In the genomic region with DNA sequence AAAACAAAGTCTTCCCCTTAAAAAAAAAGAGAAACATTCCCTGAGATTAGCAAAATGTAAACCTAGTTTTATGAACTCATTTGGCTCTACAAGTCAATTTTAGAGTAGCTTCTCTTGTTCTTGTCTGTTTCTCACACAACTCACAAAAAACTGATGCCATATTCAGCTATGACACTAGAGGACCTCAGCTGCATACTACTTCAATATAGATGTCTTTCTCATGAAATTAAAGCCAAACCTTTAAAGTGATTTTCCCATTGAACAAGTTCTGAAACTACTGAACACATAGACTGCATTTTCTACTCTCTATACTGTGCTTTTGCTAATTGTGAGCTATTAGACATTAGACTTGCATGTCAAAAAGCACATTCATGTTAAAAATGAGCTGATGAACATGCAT, we compare ENCODE assay signal across 1 cellular context.
TF ChIP-seq lines count a peak whose summit lies in the region.

No MANE protein-coding gene starts in this region.

TF ChIP-seq in GM12878, 131 proteins besides CTCF, POLR2A, EP300 and RAD21 (continued from another document):
- TF ChIP-seq, protein P1, sequence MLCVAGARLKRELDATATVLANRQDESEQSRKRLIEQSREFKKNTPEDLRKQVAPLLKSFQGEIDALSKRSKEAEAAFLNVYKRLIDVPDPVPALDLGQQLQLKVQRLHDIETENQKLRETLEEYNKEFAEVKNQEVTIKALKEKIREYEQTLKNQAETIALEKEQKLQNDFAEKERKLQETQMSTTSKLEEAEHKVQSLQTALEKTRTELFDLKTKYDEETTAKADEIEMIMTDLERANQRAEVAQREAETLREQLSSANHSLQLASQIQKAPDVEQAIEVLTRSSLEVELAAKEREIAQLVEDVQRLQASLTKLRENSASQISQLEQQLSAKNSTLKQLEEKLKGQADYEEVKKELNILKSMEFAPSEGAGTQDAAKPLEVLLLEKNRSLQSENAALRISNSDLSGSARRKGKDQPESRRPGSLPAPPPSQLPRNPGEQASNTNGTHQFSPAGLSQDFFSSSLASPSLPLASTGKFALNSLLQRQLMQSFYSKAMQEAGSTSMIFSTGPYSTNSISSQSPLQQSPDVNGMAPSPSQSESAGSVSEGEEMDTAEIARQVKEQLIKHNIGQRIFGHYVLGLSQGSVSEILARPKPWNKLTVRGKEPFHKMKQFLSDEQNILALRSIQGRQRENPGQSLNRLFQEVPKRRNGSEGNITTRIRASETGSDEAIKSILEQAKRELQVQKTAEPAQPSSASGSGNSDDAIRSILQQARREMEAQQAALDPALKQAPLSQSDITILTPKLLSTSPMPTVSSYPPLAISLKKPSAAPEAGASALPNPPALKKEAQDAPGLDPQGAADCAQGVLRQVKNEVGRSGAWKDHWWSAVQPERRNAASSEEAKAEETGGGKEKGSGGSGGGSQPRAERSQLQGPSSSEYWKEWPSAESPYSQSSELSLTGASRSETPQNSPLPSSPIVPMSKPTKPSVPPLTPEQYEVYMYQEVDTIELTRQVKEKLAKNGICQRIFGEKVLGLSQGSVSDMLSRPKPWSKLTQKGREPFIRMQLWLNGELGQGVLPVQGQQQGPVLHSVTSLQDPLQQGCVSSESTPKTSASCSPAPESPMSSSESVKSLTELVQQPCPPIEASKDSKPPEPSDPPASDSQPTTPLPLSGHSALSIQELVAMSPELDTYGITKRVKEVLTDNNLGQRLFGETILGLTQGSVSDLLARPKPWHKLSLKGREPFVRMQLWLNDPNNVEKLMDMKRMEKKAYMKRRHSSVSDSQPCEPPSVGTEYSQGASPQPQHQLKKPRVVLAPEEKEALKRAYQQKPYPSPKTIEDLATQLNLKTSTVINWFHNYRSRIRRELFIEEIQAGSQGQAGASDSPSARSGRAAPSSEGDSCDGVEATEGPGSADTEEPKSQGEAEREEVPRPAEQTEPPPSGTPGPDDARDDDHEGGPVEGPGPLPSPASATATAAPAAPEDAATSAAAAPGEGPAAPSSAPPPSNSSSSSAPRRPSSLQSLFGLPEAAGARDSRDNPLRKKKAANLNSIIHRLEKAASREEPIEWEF (IDR thresholded peaks at IDR 0.05; ENCODE audit: insufficient replicate concordance, low read depth, low read length) = no peak
- TF ChIP-seq TBL1XR1 (IDR thresholded peaks at IDR 0.05; ENCODE audit: low read depth, low read length) = no peak
- TF ChIP-seq, protein P2, sequence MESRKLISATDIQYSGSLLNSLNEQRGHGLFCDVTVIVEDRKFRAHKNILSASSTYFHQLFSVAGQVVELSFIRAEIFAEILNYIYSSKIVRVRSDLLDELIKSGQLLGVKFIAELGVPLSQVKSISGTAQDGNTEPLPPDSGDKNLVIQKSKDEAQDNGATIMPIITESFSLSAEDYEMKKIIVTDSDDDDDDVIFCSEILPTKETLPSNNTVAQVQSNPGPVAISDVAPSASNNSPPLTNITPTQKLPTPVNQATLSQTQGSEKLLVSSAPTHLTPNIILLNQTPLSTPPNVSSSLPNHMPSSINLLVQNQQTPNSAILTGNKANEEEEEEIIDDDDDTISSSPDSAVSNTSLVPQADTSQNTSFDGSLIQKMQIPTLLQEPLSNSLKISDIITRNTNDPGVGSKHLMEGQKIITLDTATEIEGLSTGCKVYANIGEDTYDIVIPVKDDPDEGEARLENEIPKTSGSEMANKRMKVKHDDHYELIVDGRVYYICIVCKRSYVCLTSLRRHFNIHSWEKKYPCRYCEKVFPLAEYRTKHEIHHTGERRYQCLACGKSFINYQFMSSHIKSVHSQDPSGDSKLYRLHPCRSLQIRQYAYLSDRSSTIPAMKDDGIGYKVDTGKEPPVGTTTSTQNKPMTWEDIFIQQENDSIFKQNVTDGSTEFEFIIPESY (IDR thresholded peaks at IDR 0.05) = no peak
- TF ChIP-seq GABPA (IDR thresholded peaks at IDR 0.05; ENCODE audit: low read depth) = no peak
- TF ChIP-seq IKZF1 (conservative IDR thresholded peaks at IDR 0.05) = no peak
- TF ChIP-seq SMC3 (IDR thresholded peaks at IDR 0.05; ENCODE audit: borderline replicate concordance, low read length) = peak; percentile 44; the same call in 1 of the 2 replicates
TF ChIP-seq in GM12878: peak in this region for 1.
